In the genomic region with DNA sequence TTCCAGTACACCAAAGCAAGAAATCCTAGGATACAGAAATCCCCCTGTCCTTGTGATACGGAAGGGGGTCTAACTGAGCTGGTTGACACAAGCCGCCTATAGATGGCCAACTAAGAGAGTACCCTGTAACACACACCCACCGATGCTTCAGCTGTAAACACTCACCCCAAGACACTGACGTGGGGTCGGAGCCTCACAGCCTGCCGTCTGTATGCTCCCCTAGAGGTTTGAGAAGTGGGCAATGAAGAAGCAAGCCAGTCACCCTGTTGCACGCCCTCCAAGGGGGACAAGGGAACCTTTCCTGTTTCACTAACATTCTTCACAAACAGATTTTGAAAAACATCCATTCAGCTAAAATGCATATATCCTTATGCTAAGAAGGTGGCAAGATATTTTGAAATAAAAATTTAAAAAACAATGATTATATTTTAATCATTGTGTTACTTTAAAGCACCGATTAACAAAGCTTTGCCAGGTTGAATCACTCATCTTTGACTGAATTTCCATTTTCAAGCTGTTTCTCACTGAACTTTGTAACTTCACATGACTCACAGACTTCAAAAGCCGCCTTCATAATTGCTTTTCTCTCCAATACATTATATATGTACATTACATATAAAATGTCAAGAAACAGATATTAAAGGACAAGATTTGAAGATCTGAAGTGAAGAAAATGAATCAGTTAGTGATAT, we compare ENCODE assay signal across 13 cellular contexts.
DNase-seq lines count a peak whose midpoint lies in the region; ATAC-seq, FAIRE-seq and TF ChIP-seq lines count a peak whose summit lies in the region.
"Had no signal": no experiment of that assay in that cellular context is flagged by ENCODE, and none has a peak within 500 bp of the region (broad histone marks: within the 10 kb centered on the region; RNA-seq: fewer than 3 reads in every experiment).

No MANE protein-coding gene starts in this region.

- intact Hi-C loops in left colon (cut with DNase I, micrococcal nuclease), result no loop called here
- intact Hi-C loops in vagina (cut with DNase I), result no loop called here

- no peak for TF ChIP-seq RAD21 in SK-N-SH (IDR thresholded peaks at IDR 0.05; ENCODE audit: low read length)

- no peak overlapping the region for H3K27ac ChIP-seq in SK-N-SH (ENCODE audit: low read depth in 2 of 2, low read length in 1 of 2)
- no peak overlapping the region for H3K27ac ChIP-seq in vagina
- H3K27ac ChIP-seq: sigmoid colon had no signal

- H3K4me1 ChIP-seq in SK-N-SH (ENCODE audit: control insufficient read depth in 1 of 2, insufficient read depth in 2 of 2, low read depth in 1 of 2, low read length in 1 of 2) (no peaks in the 10 kb centered on the region), vagina (no peaks in the 10 kb centered on the region)

- CTCF ChIA-PET in SK-N-SH (lab: Yijun Ruan, JAX), result interaction anchor here (1.3 kb wide), 1 partner anchor 330 kb away, joined by 4 read pairs; the partner anchor contains the start of gene ARL4A

- TF ChIP-seq CTCF in SK-N-SH (IDR thresholded peaks at IDR 0.05) (no peak), cardiac fibroblast (IDR thresholded peaks at IDR 0.05; ENCODE audit: low read depth, low read length) (no peak), vagina (IDR thresholded peaks at IDR 0.05) (no peak)

- H3K9me3 ChIP-seq in SK-N-SH (no peaks in the 10 kb centered on the region), vagina (no peaks in the 10 kb centered on the region)
- H3K9me3 ChIP-seq: sigmoid colon had no signal

- H3K9ac ChIP-seq in SK-N-SH, result no peak overlapping the region

- 0 out of 2 replicates have a peak overlapping the region, but pooled peaks have one; percentile 17 for H3K4me2 ChIP-seq in SK-N-SH

- H3K27me3 ChIP-seq in SK-N-SH (ENCODE audit: insufficient read depth) (peaks cover 4% of the 10 kb centered on the region; the same call in 1 of the 2 replicates), vagina (no peaks in the 10 kb centered on the region)
- H3K27me3 ChIP-seq: sigmoid colon had no signal

- no peaks in the 10 kb centered on the region for H3F3A ChIP-seq in SK-N-SH (replicated peaks; ENCODE audit: insufficient read depth)

- H3K79me2 ChIP-seq in SK-N-SH (ENCODE audit: insufficient read depth), result no peaks in the 10 kb centered on the region

- no peaks in the 10 kb centered on the region for H4K20me1 ChIP-seq in SK-N-SH (ENCODE audit: insufficient read depth)

- no peak for TF ChIP-seq POLR2A in vagina (IDR thresholded peaks at IDR 0.05)

- TF ChIP-seq EP300 in SK-N-SH (IDR thresholded peaks at IDR 0.05; ENCODE audit: borderline replicate concordance in 1 of 2, low read depth in 1 of 2, low read length in 1 of 2), result no peak

- no peak for DNase-seq in SK-N-SH
- DNase-seq in cardiac fibroblast (ENCODE audit: low read depth in 2 of 2), result peak; percentile 11 to 62
- no peak for DNase-seq in left colon
- DNase-seq in urothelium cell line (ENCODE audit: low spot score), result no peak
- no peak for DNase-seq in NCI-H2029 treated with DMSO at 0.1 percent for 48 hours (lab: John Stamatoyannopoulos, UW)
- DNase-seq in activated CD4-positive, CD25-positive, alpha-beta regulatory T cell treated with anti-CD3 and anti-CD28 coated beads, Interleukin-2, amount 50 U/mL, for 72 hours, result no peak
- no peak for DNase-seq in vagina (ENCODE audit: extremely low spot score in 2 of 2)
- DNase-seq: NCI-H1417, NCI-H510A treated with DMSO at 0.1 percent for 48 hours, SIG-M5, sigmoid colon had no signal

- 26% methylated on average over 9 of the region's 9 CpGs for WGBS in SK-N-SH (ENCODE audit: low lambda C conversion rate)

- no peak overlapping the region for H2AFZ ChIP-seq in SK-N-SH (ENCODE audit: low read depth)

- FAIRE-seq in urothelium cell line (lab: Jason Lieb, UNC), result peak; percentile 20
- FAIRE-seq: A204.1 had no signal

- H3K9me2 ChIP-seq in SK-N-SH, result no peaks in the 10 kb centered on the region

- no peaks in the 10 kb centered on the region for H3K36me3 ChIP-seq in SK-N-SH (replicated peaks in 1 of 2; ENCODE audit: control insufficient read depth in 1 of 2, insufficient read depth in 2 of 2, low read length in 1 of 2)
- H3K36me3 ChIP-seq in vagina, result no peaks in the 10 kb centered on the region
- H3K36me3 ChIP-seq: sigmoid colon had no signal

- H3K4me3 ChIP-seq in SK-N-SH (ENCODE audit: low read depth in 2 of 2, low read length in 1 of 2) (no peak overlapping the region), cardiac fibroblast (replicated peaks in 1 of 2; ENCODE audit: low read depth in 2 of 2, low read length in 2 of 2) (no peak overlapping the region), vagina (no peak overlapping the region)
- H3K4me3 ChIP-seq: sigmoid colon had no signal

- ATAC-seq in SK-N-SH treated with all-trans-retinoic acid at 6 μM for 48 hours (no peak), left colon (peak; percentile 84)

- POLR2A ChIA-PET in SK-N-SH (lab: Yijun Ruan, JAX), result no interaction called here

TF ChIP-seq in SK-N-SH, 30 proteins besides CTCF, POLR2A, EP300 and RAD21:
- no peak for TF ChIP-seq MEF2A (IDR thresholded peaks at IDR 0.05; ENCODE audit: borderline replicate concordance, low read depth)
- TF ChIP-seq RXRA (IDR thresholded peaks at IDR 0.05; ENCODE audit: borderline replicate concordance, low read depth), result no peak

TF ChIP-seq in SK-N-SH treated with all-trans-retinoic acid at 6 μM for 48 hours, 23 proteins besides CTCF, POLR2A, EP300 and RAD21:
- TF ChIP-seq, protein P1, sequence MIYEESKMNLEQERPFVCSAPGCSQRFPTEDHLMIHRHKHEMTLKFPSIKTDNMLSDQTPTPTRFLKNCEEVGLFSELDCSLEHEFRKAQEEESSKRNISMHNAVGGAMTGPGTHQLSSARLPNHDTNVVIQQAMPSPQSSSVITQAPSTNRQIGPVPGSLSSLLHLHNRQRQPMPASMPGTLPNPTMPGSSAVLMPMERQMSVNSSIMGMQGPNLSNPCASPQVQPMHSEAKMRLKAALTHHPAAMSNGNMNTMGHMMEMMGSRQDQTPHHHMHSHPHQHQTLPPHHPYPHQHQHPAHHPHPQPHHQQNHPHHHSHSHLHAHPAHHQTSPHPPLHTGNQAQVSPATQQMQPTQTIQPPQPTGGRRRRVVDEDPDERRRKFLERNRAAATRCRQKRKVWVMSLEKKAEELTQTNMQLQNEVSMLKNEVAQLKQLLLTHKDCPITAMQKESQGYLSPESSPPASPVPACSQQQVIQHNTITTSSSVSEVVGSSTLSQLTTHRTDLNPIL (CRISPR knock-in tag; IDR thresholded peaks at IDR 0.05; ENCODE audit: low read depth), result no peak
- TF ChIP-seq ZNF8 (CRISPR knock-in tag; IDR thresholded peaks at IDR 0.05), result no peak

Comparison
In these comparisons a context has a peak if more than half of its experiments do, and no peak if none do; other contexts are left out.
1. DNase-seq: peak in cardiac fibroblast (2 of 2); none in SK-N-SH (single experiment), left colon (0 of 2), urothelium cell line (single experiment), NCI-H2029 treated with DMSO at 0.1 percent for 48 hours (single experiment), activated CD4-positive, CD25-positive, alpha-beta regulatory T cell treated with anti-CD3 and anti-CD28 coated beads, Interleukin-2, amount 50 U/mL, for 72 hours (single experiment) and vagina (0 of 2).